20 cellular contexts compared by ENCODE assay signal in the genomic region with DNA sequence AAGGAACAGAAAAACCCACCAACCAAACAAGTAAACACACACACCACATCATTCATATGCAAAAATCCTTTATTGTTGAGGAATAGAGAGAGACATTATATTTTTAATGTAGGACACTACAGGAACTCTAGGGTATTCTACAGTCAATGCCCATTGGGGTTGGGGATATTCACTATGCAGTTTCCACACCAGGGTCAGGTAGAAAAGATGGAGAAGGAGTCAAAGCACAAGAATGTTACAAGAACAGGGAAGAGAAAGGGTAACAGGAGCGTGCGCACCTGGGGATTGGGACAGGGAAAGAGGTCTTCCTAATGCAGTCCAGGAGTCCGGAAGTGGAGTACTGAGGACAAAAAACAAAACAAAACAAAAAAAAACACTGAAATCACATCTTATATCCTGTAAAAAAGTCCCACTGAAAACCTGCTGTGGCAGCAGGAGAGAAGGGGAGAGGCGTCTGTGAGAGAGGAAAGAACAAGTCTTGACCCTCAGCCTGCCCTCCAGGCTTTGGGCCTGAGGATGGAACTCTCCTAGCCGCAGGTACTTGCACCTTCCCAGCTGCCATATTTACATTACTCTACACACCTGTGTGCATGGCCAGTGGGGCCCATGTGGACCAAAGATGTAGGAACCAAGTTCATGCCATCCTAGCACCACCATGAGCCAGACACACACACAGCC. TPM values are rescaled to one million over a fixed set of nuclear protein-coding genes. Genes with fewer than 3 reads are reported as not detected.
"Had no signal": no experiment of that assay in that cellular context is flagged by ENCODE, and none has a peak within 500 bp of the region (broad histone marks: within the 10 kb centered on the region; RNA-seq: fewer than 3 reads in every experiment).

No MANE protein-coding gene starts in this region.

- H3K27ac ChIP-seq: coronary artery, ovary, right atrium auricular region had no signal

- ATAC-seq: left colon; naive thymus-derived CD8-positive, alpha-beta T cell had no signal

- H3K4me3 ChIP-seq: coronary artery, hepatocyte, ovary, right atrium auricular region had no signal

- H3K36me3 Mint-ChIP-seq: naive thymus-derived CD8-positive, alpha-beta T cell had no signal

- H2AFZ ChIP-seq: hepatocyte had no signal

- H3K9me3 Mint-ChIP-seq: naive thymus-derived CD8-positive, alpha-beta T cell had no signal

- H3K4me2 ChIP-seq: hepatocyte had no signal

- H3K27me3 ChIP-seq: hepatocyte, ovary, right atrium auricular region had no signal

- DNase-seq: effector CD4-positive, alpha-beta T cell; foreskin melanocyte; head of caudate nucleus; left colon; mesendoderm; naive thymus-derived CD8-positive, alpha-beta T cell; ovary; small intestine; stimulated activated CD4-positive, alpha-beta T cell treated with anti-CD3 and anti-CD28 coated beads, Interleukin-12 subunit alpha, Interleukin-12 subunit beta, amount 100 ng/mL, for 4 hours; stimulated activated naive CD4-positive, alpha-beta T cell treated with Interleukin-2 at 50 U/mL for 16 hours; trophoblast cell had no signal

- H3K36me3 ChIP-seq: ovary, right atrium auricular region had no signal

- H3K9me3 ChIP-seq: ovary, right atrium auricular region had no signal

- H3K4me3 Mint-ChIP-seq: naive thymus-derived CD8-positive, alpha-beta T cell had no signal

RNA-seq across cellular contexts. Expression of a gene that starts 6.2 kb away (rescaled TPM):
- total RNA-seq: dermis microvascular lymphatic vessel endothelial cell; kidney epithelial cell; liver; lung microvascular endothelial cell; mononuclear cell; naive thymus-derived CD8-positive, alpha-beta T cell; ovary; right atrium auricular region had no signal
- polyA plus RNA-seq: liver; naive thymus-derived CD8-positive, alpha-beta T cell had no signal

RNA-seq across cellular contexts. Expression of a gene that starts 39.8 kb away (rescaled TPM):
- total RNA-seq: kidney epithelial cell, lung microvascular endothelial cell had no signal
- polyA plus RNA-seq: neural cell had no signal

RNA-seq across cellular contexts. Expression of a gene that starts 52.7 kb away (rescaled TPM):
- total RNA-seq: kidney epithelial cell had no signal
